In the genomic region with DNA sequence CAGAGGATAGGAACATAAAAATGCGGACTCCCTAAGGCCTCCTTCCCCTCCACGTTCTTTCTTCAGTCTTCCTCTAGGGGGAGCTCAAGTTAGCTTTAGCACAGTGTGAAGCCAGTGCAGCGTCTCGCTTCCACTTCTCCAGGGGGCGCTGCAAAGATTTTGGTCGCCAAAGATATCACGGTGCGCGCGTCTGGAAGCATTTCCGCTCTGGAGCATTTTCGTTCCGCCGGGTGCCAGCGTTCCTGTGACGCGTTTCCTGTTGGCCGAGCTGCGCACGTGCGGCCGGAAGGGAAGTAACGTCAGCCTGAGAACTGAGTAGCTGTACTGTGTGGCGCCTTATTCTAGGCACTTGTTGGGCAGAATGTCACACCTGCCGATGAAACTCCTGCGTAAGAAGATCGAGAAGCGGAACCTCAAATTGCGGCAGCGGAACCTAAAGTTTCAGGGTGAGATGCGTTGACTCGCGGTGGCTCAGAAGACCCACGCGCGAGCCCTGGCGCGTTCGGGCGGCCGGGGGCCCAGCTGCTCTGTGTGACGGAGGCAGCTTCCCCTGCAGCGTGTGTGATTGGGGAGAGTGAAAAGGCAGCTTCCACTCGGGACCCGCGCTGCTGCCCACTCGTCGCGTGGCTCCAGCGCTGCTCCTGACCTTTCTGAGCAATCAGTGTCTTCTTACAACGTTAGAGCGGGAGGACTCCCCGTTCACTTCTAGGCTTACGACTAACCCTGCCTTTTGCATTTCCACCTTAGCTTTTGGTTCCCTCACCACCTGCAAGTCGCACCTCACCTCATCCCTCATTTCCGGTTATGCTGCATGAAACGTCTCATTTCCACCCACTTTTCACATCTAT, we compare ENCODE assay signal across 8 cellular contexts. TPM values are rescaled to one million over a fixed set of nuclear protein-coding genes. Genes with fewer than 3 reads are reported as not detected.
DNase-seq lines count a peak whose midpoint lies in the region; ATAC-seq lines count a peak whose summit lies in the region.

A gene (plus strand): TSS at position 275 of the 848 bp plus-strand sequence. CDS start 87 bp downstream, at position 362.

- DNase-seq in C1 segment of cervical spinal cord (lab: John Stamatoyannopoulos, UW) (peak; percentile 81 to 98 (median 95)), NCI-H69 (lab: John Stamatoyannopoulos, UW) (peak; percentile 96), dedifferentiated amniotic fluid mesenchymal stem cell (ENCODE audit: extremely low spot score) (peak; percentile 99), left lobe of liver (ENCODE audit: low spot score) (peak; percentile 99)
- peak; percentile 97 for DNase-seq in activated CD4-positive, alpha-beta T cell treated with anti-CD3 and anti-CD28 coated beads, Interleukin-2, amount 50 U/mL, for 1 hour
- DNase-seq in stimulated activated CD4-positive, alpha-beta T cell treated with anti-CD3 and anti-CD28 coated beads, Interleukin-2, amount 100 ng/mL, for 48 hours: peak; percentile 93 to 95

- ATAC-seq in GM19324 (IDR thresholded peaks at IDR 0.05; ENCODE audit: low FRiP score, unreplicated experiment) (peak; percentile 98), HG03520 (IDR thresholded peaks at IDR 0.05; ENCODE audit: unreplicated experiment) (peak; percentile 89), left lobe of liver (peak; percentile 99)

RNA-seq across cellular contexts. Expression of the gene that starts here (rescaled TPM):
- total RNA-seq in left lobe of liver: 20.4 TPM

Comparison
In these comparisons a context has a peak if more than half of its experiments do, and no peak if none do; other contexts are left out.
1. Peak in every context shown above with its lines: DNase-seq and ATAC-seq.